ENCODE assay signal across 8 cellular contexts in genomic region chr6:31541658-31542521, GRCh38. TPM values are rescaled to one million over a fixed set of nuclear protein-coding genes. Genes with fewer than 3 reads are reported as not detected.
A peak's percentile ranks its signal among the peaks of the same experiment; 100 is the strongest.
DNase-seq lines count a peak whose midpoint lies in the region; ATAC-seq and TF ChIP-seq lines count a peak whose summit lies in the region.

Gene DDX39B, minus strand, starts transcription at chr6:31542003. Its CDS starts 1,471 bp downstream, at chr6:31540532.

- WGBS in esophagus muscularis mucosa, result 0% methylated on average over 38 of the region's 43 CpGs

- H3K9me3 ChIP-seq in KOPT-K1 (ENCODE audit: insufficient read depth, low read length, poor library complexity, severe bottlenecking) (no peaks in the 10 kb centered on the region), esophagus muscularis mucosa (no peaks in the 10 kb centered on the region)

- peak within 1 kb of the TSS; percentile 83 to 99 for H3K4me3 Mint-ChIP-seq in activated T-cell treated with anti-CD3 and anti-CD28 coated beads, Interleukin-2, amount 50 U/mL, for 72 hours

- H3K4me1 ChIP-seq in esophagus muscularis mucosa, result peaks cover 37 to 64% (median 59%) of the 10 kb centered on the region in 4 donors

- ATAC-seq in GM21737 (IDR thresholded peaks at IDR 0.05; ENCODE audit: unreplicated experiment), result peak; percentile 62
- ATAC-seq in activated T-cell treated with anti-CD3 and anti-CD28 coated beads, Interleukin-2, amount 50 U/mL, for 72 hours (replicated peaks in 1 of 2), result peak; percentile 79

- H3K27ac ChIP-seq in KOPT-K1 (ENCODE audit: low read depth, low read length, poor library complexity, severe bottlenecking) (peak within 1 kb of the TSS; percentile 97), esophagus muscularis mucosa (replicated peaks in 1 of 4) (peak within 1 kb of the TSS; percentile 86 to 98 (median 90))

- no peaks in the 10 kb centered on the region for H3K9me3 Mint-ChIP-seq in activated T-cell treated with anti-CD3 and anti-CD28 coated beads, Interleukin-2, amount 50 U/mL, for 72 hours

- H3K4me3 ChIP-seq in esophagus muscularis mucosa, result peak within 1 kb of the TSS; percentile 63 to 82 (median 72)

- TF ChIP-seq EP300 in esophagus muscularis mucosa (IDR thresholded peaks at IDR 0.05), result no peak

- peak; percentile 60 for TF ChIP-seq POLR2A in esophagus muscularis mucosa (IDR thresholded peaks at IDR 0.05; ENCODE audit: low read depth)

- peak within 1 kb of the TSS; percentile 96 for H3K27ac Mint-ChIP-seq in activated T-cell treated with anti-CD3 and anti-CD28 coated beads, Interleukin-2, amount 50 U/mL, for 72 hours

- peaks cover 49% of the 10 kb centered on the region for H3K4me1 Mint-ChIP-seq in activated T-cell treated with anti-CD3 and anti-CD28 coated beads, Interleukin-2, amount 50 U/mL, for 72 hours (ENCODE audit: low read depth)

- peaks cover 39% of the 10 kb centered on the region for H3K36me3 ChIP-seq in KOPT-K1 (ENCODE audit: insufficient read depth, low read length)
- H3K36me3 ChIP-seq in esophagus muscularis mucosa, result peaks cover 20 to 36% (median 33%) of the 10 kb centered on the region in 4 donors

- DNase-seq in DMS53 (lab: John Stamatoyannopoulos, UW) (peak; percentile 99), RKO (ENCODE audit: low spot score) (peak; percentile 97), esophagus muscularis mucosa (ENCODE audit: extremely low spot score) (peak; percentile 98), myocyte (ENCODE audit: low read depth) (peak; percentile 98)
- peak; percentile 93 to 96 for DNase-seq in activated T-cell treated with anti-CD3 and anti-CD28 coated beads, Interleukin-2, amount 50 U/mL, for 72 hours
- DNase-seq in stimulated activated CD8-positive, alpha-beta memory T cell treated with anti-CD3 and anti-CD28 coated beads, Interleukin-7, amount 100 ng/mL, for 4 hours (ENCODE audit: low read depth in 2 of 2), result peak; percentile 90

- H3K36me3 Mint-ChIP-seq in activated T-cell treated with anti-CD3 and anti-CD28 coated beads, Interleukin-2, amount 50 U/mL, for 72 hours (ENCODE audit: insufficient read depth in 2 of 2), result peaks cover 32 to 40% of the 10 kb centered on the region in 2 donors

- no peaks in the 10 kb centered on the region for H3K27me3 Mint-ChIP-seq in activated T-cell treated with anti-CD3 and anti-CD28 coated beads, Interleukin-2, amount 50 U/mL, for 72 hours (ENCODE audit: low read depth)

- intact Hi-C loops in esophagus muscularis mucosa (cut with DNase I), result loop anchor here (5.0 kb wide), 1 partner anchor 45 kb away; the partner anchor contains the start of gene MICB

- H3K27me3 ChIP-seq in esophagus muscularis mucosa, result no peaks in the 10 kb centered on the region

- TF ChIP-seq CTCF in esophagus muscularis mucosa (IDR thresholded peaks at IDR 0.05), result no peak

RNA-seq across cellular contexts. Expression of gene DDX39B, which starts in this region (rescaled TPM):
- 100 to 1,000 TPM; 567 to 644 TPM for total RNA-seq in activated T-cell treated with anti-CD3 and anti-CD28 coated beads, Interleukin-2, amount 50 U/mL, for 72 hours
- total RNA-seq in esophagus muscularis mucosa, result 100 to 1,000 TPM; 186 to 257 (median 213) TPM
- total RNA-seq in myocyte, result 290 and 382 TPM in 2 replicates
- 247 TPM for polyA plus RNA-seq in myocyte (2012)

Comparison
In these comparisons a context has a peak if more than half of its experiments do, and no peak if none do; other contexts are left out.
1. Peak in every context shown above with its lines: DNase-seq, ATAC-seq, H3K4me3 ChIP-seq and H3K27ac ChIP-seq.